In the genomic region with DNA sequence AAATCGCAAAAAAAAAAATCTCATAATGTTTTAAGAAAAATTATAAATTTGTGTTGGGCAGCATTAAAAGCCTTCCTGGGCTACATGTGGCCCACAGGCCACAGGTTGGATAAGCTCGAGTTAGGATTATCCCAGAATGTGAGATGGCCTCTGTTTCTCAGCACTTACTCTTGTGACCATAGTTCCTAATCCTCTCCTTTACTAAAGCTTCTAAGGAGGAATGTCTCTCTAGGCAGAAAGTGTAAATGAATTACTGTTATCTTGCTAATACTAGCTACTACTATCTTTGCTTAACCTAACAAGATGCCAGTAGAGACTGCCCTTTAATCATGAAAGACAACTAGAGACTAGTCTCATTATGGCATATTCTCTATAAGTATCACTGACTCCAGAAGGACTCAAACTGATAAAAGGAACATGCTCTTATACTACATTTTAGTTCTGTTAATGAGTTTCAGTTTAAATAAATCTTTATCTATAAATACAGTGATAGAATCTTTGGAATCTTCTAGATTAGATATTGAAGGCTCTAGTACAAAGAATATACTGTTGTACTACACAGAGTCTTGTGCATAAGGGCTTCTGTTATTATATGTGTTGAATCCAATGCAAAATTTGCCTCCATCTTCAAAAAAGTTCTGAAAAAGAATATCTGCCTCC, we compare ENCODE assay signal across 26 cellular contexts.
"Had no signal": no experiment of that assay in that cellular context is flagged by ENCODE, and none has a peak within 500 bp of the region (broad histone marks: within the 10 kb centered on the region; RNA-seq: fewer than 3 reads in every experiment).

No MANE protein-coding gene starts in this region.

- H3K4me3 Mint-ChIP-seq: activated B cell treated with CpG ODN at 0.5 μM for 24 hours; activated CD4-positive, alpha-beta memory T cell treated with anti-CD3 and anti-CD28 coated beads, Interleukin-2, amount 10 ng/mL, durations not matched to agents 7 days and 5 days; activated naive CD4-positive, alpha-beta T cell treated with anti-CD3 and anti-CD28 coated beads, Interleukin-2, amount 10 ng/mL, durations not matched to agents 7 days and 5 days; memory B cell; nephron progenitor cell had no signal

- H3K36me3 ChIP-seq: brain microvascular endothelial cell, uterus had no signal

- DNase-seq: activated B cell treated with CpG ODN at 0.5 μM for 24 hours; activated CD4-positive, alpha-beta memory T cell treated with anti-CD3 and anti-CD28 coated beads, Interleukin-2, amount 10 ng/mL, durations not matched to agents 7 days and 5 days; activated CD4-positive, alpha-beta T cell treated with anti-CD3 and anti-CD28 coated beads for 4 hours; activated effector memory CD4-positive, alpha-beta T cell treated with anti-CD3 and anti-CD28 coated beads, Interleukin-2, amount 50 U/mL, for 16 hours; activated naive CD4-positive, alpha-beta T cell treated with anti-CD3 and anti-CD28 coated beads, Interleukin-2, amount 10 ng/mL, durations not matched to agents 7 days and 5 days; activated T-cell treated with anti-CD3 and anti-CD28 coated beads for 4 hours; anterior cingulate cortex; brain microvascular endothelial cell; caudate nucleus; effector memory CD4-positive, alpha-beta T cell; esophagus squamous epithelium; heart left ventricle; left colon; mucosa of descending colon; nephron progenitor cell; occipital lobe; posterior cingulate gyrus; sigmoid colon; stimulated activated CD4-positive, alpha-beta T cell treated with anti-CD3 and anti-CD28 coated beads, Interleukin-2, amount 100 ng/mL, for 48 hours; stimulated activated CD8-positive, alpha-beta memory T cell treated with anti-CD3 and anti-CD28 coated beads, Interleukin-4, amount 100 ng/mL, for 48 hours; stimulated activated naive CD4-positive, alpha-beta T cell; testis; trophoblast cell; uterus had no signal

- H3K9me3 ChIP-seq: esophagus squamous epithelium, heart left ventricle, mucosa of descending colon, sigmoid colon, testis, uterus had no signal

- H3K27me3 ChIP-seq: brain microvascular endothelial cell, esophagus squamous epithelium, heart left ventricle, sigmoid colon, testis, uterus had no signal

- H3K4me3 ChIP-seq: esophagus squamous epithelium, heart left ventricle, mucosa of descending colon, sigmoid colon, testis, uterus had no signal

- FAIRE-seq: keratinocyte had no signal

- H3K4me1 ChIP-seq: uterus had no signal

- H3K4me1 Mint-ChIP-seq: activated B cell treated with CpG ODN at 0.5 μM for 24 hours; activated CD4-positive, alpha-beta memory T cell treated with anti-CD3 and anti-CD28 coated beads, Interleukin-2, amount 10 ng/mL, durations not matched to agents 7 days and 5 days; activated naive CD4-positive, alpha-beta T cell treated with anti-CD3 and anti-CD28 coated beads, Interleukin-2, amount 10 ng/mL, durations not matched to agents 7 days and 5 days; nephron progenitor cell had no signal

- H3K9me3 Mint-ChIP-seq: activated B cell treated with CpG ODN at 0.5 μM for 24 hours; activated CD4-positive, alpha-beta memory T cell treated with anti-CD3 and anti-CD28 coated beads, Interleukin-2, amount 10 ng/mL, durations not matched to agents 7 days and 5 days; activated naive CD4-positive, alpha-beta T cell treated with anti-CD3 and anti-CD28 coated beads, Interleukin-2, amount 10 ng/mL, durations not matched to agents 7 days and 5 days; memory B cell had no signal

- H3K27me3 Mint-ChIP-seq: activated B cell treated with CpG ODN at 0.5 μM for 24 hours; activated CD4-positive, alpha-beta memory T cell treated with anti-CD3 and anti-CD28 coated beads, Interleukin-2, amount 10 ng/mL, durations not matched to agents 7 days and 5 days; activated naive CD4-positive, alpha-beta T cell treated with anti-CD3 and anti-CD28 coated beads, Interleukin-2, amount 10 ng/mL, durations not matched to agents 7 days and 5 days; memory B cell had no signal

- H3K27ac ChIP-seq: brain microvascular endothelial cell, esophagus squamous epithelium, testis, uterus had no signal

- ATAC-seq: heart left ventricle, left colon, mucosa of descending colon had no signal

- H3K27ac Mint-ChIP-seq: activated B cell treated with CpG ODN at 0.5 μM for 24 hours; activated CD4-positive, alpha-beta memory T cell treated with anti-CD3 and anti-CD28 coated beads, Interleukin-2, amount 10 ng/mL, durations not matched to agents 7 days and 5 days; activated naive CD4-positive, alpha-beta T cell treated with anti-CD3 and anti-CD28 coated beads, Interleukin-2, amount 10 ng/mL, durations not matched to agents 7 days and 5 days; memory B cell; nephron progenitor cell had no signal
